22 cellular contexts compared by ENCODE assay signal in the genomic region with DNA sequence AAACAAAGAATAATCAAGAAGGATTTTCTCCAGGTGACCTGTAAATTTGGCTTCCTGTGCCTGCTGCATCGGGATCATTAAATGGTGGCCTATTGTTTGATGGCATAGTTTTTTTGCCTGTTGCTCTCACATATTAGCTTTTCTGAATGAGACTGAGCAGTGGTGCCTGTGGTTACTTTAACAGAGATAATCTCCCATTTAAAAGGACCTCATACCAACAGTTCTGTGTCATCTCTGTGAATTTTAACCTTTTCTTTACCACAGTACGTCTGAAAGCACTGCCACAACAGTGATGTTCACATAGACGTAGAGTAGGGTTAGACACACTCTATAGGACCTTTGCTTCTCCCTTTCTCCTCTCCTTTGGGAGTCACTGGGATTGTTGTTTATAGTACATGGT.
"Had no signal": no experiment of that assay in that cellular context is flagged by ENCODE, and none has a peak within 500 bp of the region (broad histone marks: within the 10 kb centered on the region; RNA-seq: fewer than 3 reads in every experiment).

No MANE protein-coding gene starts in this region.

- H3K36me3 ChIP-seq: right atrium auricular region, spleen had no signal

- DNase-seq: activated B cell treated with CpG ODN at 0.5 μM for 24 hours; activated CD4-positive, alpha-beta T cell treated with anti-CD3 and anti-CD28 coated beads for 36 hours; activated CD4-positive, alpha-beta T cell treated with anti-CD3 and anti-CD28 coated beads, Interleukin-2, amount 50 U/mL, for 4 hours; activated effector memory CD4-positive, alpha-beta T cell treated with Interleukin-2 at 50 U/mL for 16 hours; activated naive CD4-positive, alpha-beta T cell treated with Interleukin-2 at 50 U/mL for 16 hours; activated naive CD8-positive, alpha-beta T cell treated with anti-CD3 and anti-CD28 coated beads, Interleukin-2, amount 10 ng/mL, durations not matched to agents 7 days and 5 days; activated T-cell treated with anti-CD3 and anti-CD28 coated beads for 4 hours; body of pancreas; dermis blood vessel endothelial cell; effector CD4-positive, alpha-beta T cell; hippocampal formation; immature natural killer cell; midbrain; naive thymus-derived CD8-positive, alpha-beta T cell; spleen; stimulated activated naive CD4-positive, alpha-beta T cell treated with Interleukin-2 at 50 U/mL for 16 hours; T-helper 2 cell had no signal

- ATAC-seq: activated CD4-positive, alpha-beta T cell treated with anti-CD3 and anti-CD28 coated beads for 36 hours; body of pancreas; gastroesophageal sphincter; naive thymus-derived CD8-positive, alpha-beta T cell had no signal

- H3K9me3 Mint-ChIP-seq: activated B cell treated with CpG ODN at 0.5 μM for 24 hours; activated naive CD8-positive, alpha-beta T cell treated with anti-CD3 and anti-CD28 coated beads, Interleukin-2, amount 10 ng/mL, durations not matched to agents 7 days and 5 days; immature natural killer cell; naive thymus-derived CD8-positive, alpha-beta T cell; neural crest cell had no signal

- H3K27ac ChIP-seq: body of pancreas, epithelial cell of prostate, gastroesophageal sphincter, right atrium auricular region, spleen, tibial nerve had no signal

- H3K9me3 ChIP-seq: body of pancreas, gastroesophageal sphincter, right atrium auricular region, spleen, tibial nerve had no signal

- H3K36me3 Mint-ChIP-seq: activated naive CD8-positive, alpha-beta T cell treated with anti-CD3 and anti-CD28 coated beads, Interleukin-2, amount 10 ng/mL, durations not matched to agents 7 days and 5 days; immature natural killer cell; naive thymus-derived CD8-positive, alpha-beta T cell had no signal

- H3K4me3 Mint-ChIP-seq: activated B cell treated with CpG ODN at 0.5 μM for 24 hours; activated CD4-positive, alpha-beta T cell treated with anti-CD3 and anti-CD28 coated beads for 36 hours; activated naive CD8-positive, alpha-beta T cell treated with anti-CD3 and anti-CD28 coated beads, Interleukin-2, amount 10 ng/mL, durations not matched to agents 7 days and 5 days; immature natural killer cell; naive thymus-derived CD8-positive, alpha-beta T cell; neural crest cell had no signal

- H3K27ac Mint-ChIP-seq: activated B cell treated with CpG ODN at 0.5 μM for 24 hours; activated CD4-positive, alpha-beta T cell treated with anti-CD3 and anti-CD28 coated beads for 36 hours; activated naive CD8-positive, alpha-beta T cell treated with anti-CD3 and anti-CD28 coated beads, Interleukin-2, amount 10 ng/mL, durations not matched to agents 7 days and 5 days; immature natural killer cell; naive thymus-derived CD8-positive, alpha-beta T cell had no signal

- H3K4me1 Mint-ChIP-seq: activated naive CD8-positive, alpha-beta T cell treated with anti-CD3 and anti-CD28 coated beads, Interleukin-2, amount 10 ng/mL, durations not matched to agents 7 days and 5 days; immature natural killer cell; naive thymus-derived CD8-positive, alpha-beta T cell; neural crest cell had no signal

- H3K27me3 ChIP-seq: body of pancreas, gastroesophageal sphincter, right atrium auricular region, spleen, tibial nerve had no signal

- H3K4me1 ChIP-seq: body of pancreas, gastroesophageal sphincter, right atrium auricular region, spleen, tibial nerve had no signal

- H3K27me3 Mint-ChIP-seq: activated B cell treated with CpG ODN at 0.5 μM for 24 hours; activated CD4-positive, alpha-beta T cell treated with anti-CD3 and anti-CD28 coated beads for 36 hours; activated naive CD8-positive, alpha-beta T cell treated with anti-CD3 and anti-CD28 coated beads, Interleukin-2, amount 10 ng/mL, durations not matched to agents 7 days and 5 days; naive thymus-derived CD8-positive, alpha-beta T cell had no signal

- H3K4me3 ChIP-seq: body of pancreas, gastroesophageal sphincter, right atrium auricular region, spleen, tibial nerve had no signal
